ENCODE assay signal across 21 cellular contexts in the genomic region with DNA sequence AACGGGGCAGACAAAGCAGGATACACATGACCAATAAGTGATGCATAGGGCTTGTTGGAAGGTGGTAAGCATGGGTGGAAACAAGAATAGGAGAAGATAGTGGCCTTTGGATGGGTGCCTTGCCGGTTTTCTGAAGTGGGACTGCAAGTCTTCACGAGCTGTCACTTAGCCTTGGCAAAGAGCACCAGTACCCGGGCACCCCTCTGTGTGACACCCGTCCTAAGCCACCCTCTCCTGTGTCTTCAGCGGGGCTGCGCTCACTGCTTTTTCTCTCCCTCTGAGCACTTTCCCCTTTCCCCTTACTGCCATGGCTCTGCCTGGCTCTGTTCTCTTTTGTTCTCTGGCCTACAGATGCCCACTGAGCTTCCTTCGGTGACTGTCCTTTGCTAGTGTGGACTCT.
"Had no signal": no experiment of that assay in that cellular context is flagged by ENCODE, and none has a peak within 500 bp of the region (broad histone marks: within the 10 kb centered on the region; RNA-seq: fewer than 3 reads in every experiment).

No MANE protein-coding gene starts in this region.

- H3K4me3 Mint-ChIP-seq: naive thymus-derived CD8-positive, alpha-beta T cell; nephron progenitor cell; stimulated activated effector memory CD8-positive, alpha-beta T cell treated with anti-CD3 and anti-CD28 coated beads, Interleukin-12 subunit alpha, Interleukin-12 subunit beta, amount 100 ng/mL, for 72 hours; stimulated activated naive CD8-positive, alpha-beta T cell treated with anti-CD3 and anti-CD28 coated beads, Interleukin-15, Interleukin-2, amounts not matched to agents 100 ng/mL and 50 ng/mL, for 24 hours had no signal

- H3K4me1 ChIP-seq: lower lobe of right lung, pancreas, prostate gland, spleen, testis, transverse colon, upper lobe of right lung had no signal

- H3K9me3 ChIP-seq: lower lobe of right lung, pancreas, prostate gland, sigmoid colon, spleen, testis, thyroid gland, transverse colon, upper lobe of right lung had no signal

- H3K36me3 ChIP-seq: lower lobe of right lung, pancreas, prostate gland, sigmoid colon, spleen, thyroid gland, transverse colon, upper lobe of right lung had no signal

- ATAC-seq: left lobe of liver; lower lobe of right lung; naive thymus-derived CD8-positive, alpha-beta T cell; stimulated activated effector memory CD8-positive, alpha-beta T cell treated with anti-CD3 and anti-CD28 coated beads, Interleukin-12 subunit alpha, Interleukin-12 subunit beta, amount 100 ng/mL, for 72 hours had no signal

- H3K36me3 Mint-ChIP-seq: naive thymus-derived CD8-positive, alpha-beta T cell; stimulated activated effector memory CD8-positive, alpha-beta T cell treated with anti-CD3 and anti-CD28 coated beads, Interleukin-12 subunit alpha, Interleukin-12 subunit beta, amount 100 ng/mL, for 72 hours had no signal

- H3K27me3 ChIP-seq: sigmoid colon, testis, thyroid gland had no signal

- H3K4me3 ChIP-seq: lower lobe of right lung, pancreas, prostate gland, spleen, testis, thyroid gland, transverse colon, upper lobe of right lung had no signal

- DNase-seq: left cardiac atrium; lower lobe of right lung; mammary epithelial cell; mesenchymal stem cell; naive thymus-derived CD8-positive, alpha-beta T cell; nephron progenitor cell; pancreas; retina; sigmoid colon; small intestine; spleen; stimulated activated CD4-positive, alpha-beta T cell treated with anti-CD3 and anti-CD28 coated beads, Interleukin-4, amount 100 ng/mL, for 24 hours; stimulated activated naive CD4-positive, alpha-beta T cell; testis; transverse colon; upper lobe of right lung had no signal

- H3K4me1 Mint-ChIP-seq: naive thymus-derived CD8-positive, alpha-beta T cell; stimulated activated effector memory CD8-positive, alpha-beta T cell treated with anti-CD3 and anti-CD28 coated beads, Interleukin-12 subunit alpha, Interleukin-12 subunit beta, amount 100 ng/mL, for 72 hours had no signal

- H3K9me3 Mint-ChIP-seq: naive thymus-derived CD8-positive, alpha-beta T cell; nephron progenitor cell; stimulated activated effector memory CD8-positive, alpha-beta T cell treated with anti-CD3 and anti-CD28 coated beads, Interleukin-12 subunit alpha, Interleukin-12 subunit beta, amount 100 ng/mL, for 72 hours; stimulated activated naive CD8-positive, alpha-beta T cell treated with anti-CD3 and anti-CD28 coated beads, Interleukin-15, Interleukin-2, amounts not matched to agents 100 ng/mL and 50 ng/mL, for 24 hours had no signal

- H3K27me3 Mint-ChIP-seq: stimulated activated naive CD8-positive, alpha-beta T cell treated with anti-CD3 and anti-CD28 coated beads, Interleukin-15, Interleukin-2, amounts not matched to agents 100 ng/mL and 50 ng/mL, for 24 hours had no signal

- H3K27ac Mint-ChIP-seq: naive thymus-derived CD8-positive, alpha-beta T cell; nephron progenitor cell; stimulated activated effector memory CD8-positive, alpha-beta T cell treated with anti-CD3 and anti-CD28 coated beads, Interleukin-12 subunit alpha, Interleukin-12 subunit beta, amount 100 ng/mL, for 72 hours; stimulated activated naive CD8-positive, alpha-beta T cell treated with anti-CD3 and anti-CD28 coated beads, Interleukin-15, Interleukin-2, amounts not matched to agents 100 ng/mL and 50 ng/mL, for 24 hours had no signal

- H3K27ac ChIP-seq: lower lobe of right lung, pancreas, prostate gland, sigmoid colon, spleen, testis, thyroid gland, transverse colon, upper lobe of right lung had no signal
